ENCODE assay signal across 17 cellular contexts in genomic region chr2:172606285-172606684, GRCh38.
"Had no signal": no experiment of that assay in that cellular context is flagged by ENCODE, and none has a peak within 500 bp of the region (broad histone marks: within the 10 kb centered on the region; RNA-seq: fewer than 3 reads in every experiment).

No MANE protein-coding gene starts in this region.

- H3K4me1 ChIP-seq: adrenal gland, body of pancreas, esophagus squamous epithelium, psoas muscle, spleen, upper lobe of left lung had no signal

- H3K9me3 ChIP-seq: adrenal gland, body of pancreas, esophagus squamous epithelium, psoas muscle, spleen, upper lobe of left lung had no signal

- H3K4me3 ChIP-seq: adrenal gland, body of pancreas, coronary artery, esophagus squamous epithelium, lung, psoas muscle, spleen, upper lobe of left lung had no signal

- H3K27ac ChIP-seq: adrenal gland, body of pancreas, coronary artery, esophagus squamous epithelium, psoas muscle, spleen, upper lobe of left lung, VCaP had no signal

- DNase-seq: activated CD4-positive, alpha-beta memory T cell treated with anti-CD3 and anti-CD28 coated beads, Interleukin-2, amount 10 ng/mL, durations not matched to agents 7 days and 5 days; activated effector memory CD4-positive, alpha-beta T cell treated with Interleukin-2 at 50 U/mL for 16 hours; activated naive CD4-positive, alpha-beta T cell treated with anti-CD3 and anti-CD28 coated beads, Interleukin-2, amount 50 U/mL, for 16 hours; activated T-cell treated with anti-CD3 and anti-CD28 coated beads, Interleukin-2, amount 50 U/mL, for 24 hours; adrenal gland; body of pancreas; esophagus squamous epithelium; nephron progenitor cell; psoas muscle; spleen; stimulated activated naive CD8-positive, alpha-beta T cell treated with anti-CD3 and anti-CD28 coated beads, Interleukin-15, amount 100 ng/mL, for 72 hours; upper lobe of left lung had no signal

- H3K36me3 ChIP-seq: adrenal gland, upper lobe of left lung had no signal

- H3K27me3 ChIP-seq: adrenal gland, body of pancreas, esophagus squamous epithelium, spleen, upper lobe of left lung had no signal

- ATAC-seq: body of pancreas; psoas muscle; sciatic nerve; stimulated activated naive CD8-positive, alpha-beta T cell treated with anti-CD3 and anti-CD28 coated beads, Interleukin-15, amount 100 ng/mL, for 72 hours had no signal

- FAIRE-seq: islet of Langerhans had no signal
